ENCODE assay signal across 19 cellular contexts in the genomic region with DNA sequence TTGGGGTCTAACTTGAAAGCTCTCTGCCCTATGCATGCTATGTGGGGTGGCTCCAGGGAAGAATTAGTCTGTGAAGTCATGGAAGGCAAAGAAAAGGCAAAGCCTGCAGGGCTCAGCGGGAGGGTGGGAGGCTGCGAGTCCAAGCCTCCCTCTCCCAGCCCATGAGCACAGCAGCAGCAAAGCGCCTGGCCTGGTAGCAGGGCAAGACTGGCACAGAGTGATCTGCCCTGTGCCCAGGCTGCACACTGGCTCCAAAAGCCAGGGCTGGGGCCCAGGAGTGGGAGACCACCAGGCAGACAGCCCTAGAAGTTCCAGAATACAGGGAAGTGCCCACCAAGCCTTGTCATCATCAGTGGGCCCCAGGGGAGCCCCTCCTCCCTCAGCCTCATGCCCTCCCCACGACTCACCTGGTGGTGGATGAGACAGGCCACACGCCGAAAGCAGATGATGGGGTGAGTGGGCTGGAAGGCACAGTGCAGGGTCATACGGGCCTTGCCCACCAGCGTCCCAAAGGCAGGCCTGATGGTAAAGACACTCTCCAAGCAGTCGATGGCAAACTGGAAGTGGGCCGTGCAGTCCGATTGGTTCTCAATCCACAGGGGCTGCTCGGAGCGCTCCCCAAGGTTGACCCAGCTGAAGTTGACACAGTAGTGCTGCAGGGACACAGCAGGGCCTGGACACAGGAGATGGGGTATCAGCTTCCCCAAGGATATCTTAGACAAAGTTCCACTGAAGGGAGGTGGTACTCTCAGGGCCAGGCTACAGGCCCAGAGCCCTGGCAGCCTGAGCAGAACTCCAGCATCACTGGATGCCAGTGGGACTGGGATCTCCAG. TPM values are rescaled to one million over a fixed set of nuclear protein-coding genes. Genes with fewer than 3 reads are reported as not detected.
DNase-seq lines count a peak whose midpoint lies in the region; ATAC-seq and TF ChIP-seq lines count a peak whose summit lies in the region.
"Had no signal": no experiment of that assay in that cellular context is flagged by ENCODE, and none has a peak within 500 bp of the region (broad histone marks: within the 10 kb centered on the region; RNA-seq: fewer than 3 reads in every experiment).

No MANE protein-coding gene starts in this region.

- no peak overlapping the region for H3K4me2 ChIP-seq in OCI-LY7 (ENCODE audit: low read length)

- H3K4me1 ChIP-seq in sigmoid colon (no peaks in the 10 kb centered on the region), OCI-LY7 (ENCODE audit: insufficient read depth, low read length, poor library complexity, severe bottlenecking) (no peaks in the 10 kb centered on the region)
- H3K4me1 ChIP-seq: Caco-2, foreskin keratinocyte had no signal

- H2AFZ ChIP-seq in OCI-LY7 (ENCODE audit: low read length), result no peak overlapping the region
- H2AFZ ChIP-seq: GM23248 had no signal

- CTCF ChIA-PET in OCI-LY7 (lab: Charles Lee; ENCODE audit: unreplicated experiment), result interaction anchor here (0.7 to 1.6 kb wide), 8 partner anchors 10 to 266 kb away, joined by 3 to 5 read pairs (median 4); no protein-coding TSS in a partner anchor

- peaks cover 4 to 35% (median 25%) of the 10 kb centered on the region in 3 donors for H3K27me3 ChIP-seq in sigmoid colon

- no peak for TF ChIP-seq CTCF in sigmoid colon (IDR thresholded peaks at IDR 0.05)
- TF ChIP-seq CTCF in OCI-LY7 (conservative IDR thresholded peaks at IDR 0.05; ENCODE audit: low read length), result no peak

- ATAC-seq in GM18498 (IDR thresholded peaks at IDR 0.05; ENCODE audit: unreplicated experiment) (peak; percentile 15), GM21619 (IDR thresholded peaks at IDR 0.05; ENCODE audit: unreplicated experiment) (peak; percentile 15), sciatic nerve (peak; percentile 5)
- ATAC-seq in activated T-helper 17 cell treated with anti-CD3 and anti-CD28 coated beads, Interleukin-2, amount 50 U/mL, for 72 hours (replicated peaks), result peak; percentile 25

- H3K9me2 ChIP-seq in OCI-LY7 (ENCODE audit: insufficient read depth, low read length), result no peaks in the 10 kb centered on the region

- intact Hi-C loops in sciatic nerve (cut with DNase I), result no loop called here
- intact Hi-C loops in sigmoid colon (cut with DNase I), result loop anchor here (1.0 kb wide), 1 partner anchor 126 kb away; no protein-coding TSS in a partner anchor
- intact Hi-C loops in OCI-LY7 (cut with micrococcal nuclease; ENCODE audit: unreplicated experiment), result loop anchor here (1.0 kb wide), 2 partner anchors 90 to 126 kb away; no protein-coding TSS in a partner anchor

- H3K9me3 ChIP-seq in sigmoid colon (no peaks in the 10 kb centered on the region), OCI-LY7 (ENCODE audit: low read length) (no peaks in the 10 kb centered on the region)
- H3K9me3 ChIP-seq: Caco-2 had no signal

- H3K27me3 Mint-ChIP-seq in activated T-helper 17 cell treated with anti-CD3 and anti-CD28 coated beads, Interleukin-2, amount 50 U/mL, for 72 hours, result peaks cover 13% of the 10 kb centered on the region

- H3K79me2 ChIP-seq in OCI-LY7 (ENCODE audit: insufficient read depth, low read depth, low read length), result no peaks in the 10 kb centered on the region

- TF ChIP-seq EP300 in sigmoid colon (IDR thresholded peaks at IDR 0.05), result no peak

- no peak overlapping the region for H3K4me3 Mint-ChIP-seq in activated T-helper 17 cell treated with anti-CD3 and anti-CD28 coated beads, Interleukin-2, amount 50 U/mL, for 72 hours

- DNase-seq in sciatic nerve (ENCODE audit: low spot score) (no peak), germinal center (ENCODE audit: low spot score) (no peak), sigmoid colon (no peak), OCI-LY7 (ENCODE audit: low spot score) (no peak)

- H3K9me3 Mint-ChIP-seq in activated T-helper 17 cell treated with anti-CD3 and anti-CD28 coated beads, Interleukin-2, amount 50 U/mL, for 72 hours, result no peaks in the 10 kb centered on the region

- TF ChIP-seq POLR2A in sigmoid colon (IDR thresholded peaks at IDR 0.05), result no peak

- H3K36me3 ChIP-seq in sigmoid colon, result no peaks in the 10 kb centered on the region
- H3K36me3 ChIP-seq in OCI-LY7 (ENCODE audit: insufficient read depth, low read length), result no peaks in the 10 kb centered on the region
- H3K36me3 ChIP-seq: cardiac muscle cell had no signal

- BruUV-seq in OCI-LY7 (replicated peaks; lab: Mats Ljungman, UMichigan), result no TSS peak

- no peak overlapping the region for H3K4me3 ChIP-seq in sigmoid colon
- H3K4me3 ChIP-seq in OCI-LY7 (ENCODE audit: low read depth, low read length, poor library complexity, severe bottlenecking), result no peak overlapping the region
- H3K4me3 ChIP-seq: cardiac muscle cell, GM23248 had no signal

- no peaks in the 10 kb centered on the region for H3K4me1 Mint-ChIP-seq in activated T-helper 17 cell treated with anti-CD3 and anti-CD28 coated beads, Interleukin-2, amount 50 U/mL, for 72 hours

- H3K27ac ChIP-seq in sigmoid colon (no peak overlapping the region), OCI-LY7 (ENCODE audit: low read depth, low read length, poor library complexity, severe bottlenecking) (no peak overlapping the region)
- H3K27ac ChIP-seq: cardiac muscle cell, epithelial cell of prostate, foreskin keratinocyte, GM23248 had no signal

- POLR2A ChIA-PET in OCI-LY7 (lab: Charles Lee), result interaction anchor here (0.6 kb wide), 1 partner anchor 122 kb away, joined by 3 read pairs; no protein-coding TSS in a partner anchor

- H3K27ac Mint-ChIP-seq in activated T-helper 17 cell treated with anti-CD3 and anti-CD28 coated beads, Interleukin-2, amount 50 U/mL, for 72 hours, result no peak overlapping the region

- H4K20me1 ChIP-seq in OCI-LY7 (ENCODE audit: insufficient read depth, low read length), result no peaks in the 10 kb centered on the region

- H3K36me3 Mint-ChIP-seq in activated T-helper 17 cell treated with anti-CD3 and anti-CD28 coated beads, Interleukin-2, amount 50 U/mL, for 72 hours (ENCODE audit: low read depth), result no peaks in the 10 kb centered on the region

- WGBS in sigmoid colon, 2 donors, result 78 to 79% methylated on average over 13 of the region's 13 CpGs

RNA-seq across cellular contexts. Expression of a gene that starts 12.1 kb away (rescaled TPM):
- not detected for total RNA-seq in activated T-helper 17 cell treated with anti-CD3 and anti-CD28 coated beads, Interleukin-2, amount 50 U/mL, for 72 hours
- total RNA-seq in sciatic nerve, result 0.18 TPM
- total RNA-seq in sigmoid colon, result not detected
- polyA plus RNA-seq in sigmoid colon, result under 1 TPM; under 0.01 to 0.10 (median under 0.01) TPM
- not detected in 2 replicates for total RNA-seq in OCI-LY7 (2014; rRNA removed; shearing (Covaris generic))
- total RNA-seq in OCI-LY7 (2022), result not detected in 2 replicates
- total RNA-seq: dermis microvascular lymphatic vessel endothelial cell; foreskin keratinocyte; GM23248; left cardiac atrium; NCI-H460; right cardiac atrium; subcutaneous adipose tissue; T-helper 1 cell treated with Interleukin-12 subunit alpha and Interleukin-12 subunit beta and Interleukin-4 antibody, amounts not matched to agents 30 ng/mL and 1 ng/mL, for 36 hours had no signal
- polyA plus RNA-seq: foreskin keratinocyte, right cardiac atrium had no signal

RNA-seq across cellular contexts. Expression of a gene that starts 31.5 kb away (rescaled TPM):
- under 1 TPM; 0.28 to 0.29 TPM for total RNA-seq in activated T-helper 17 cell treated with anti-CD3 and anti-CD28 coated beads, Interleukin-2, amount 50 U/mL, for 72 hours
- total RNA-seq in sciatic nerve (0.22 TPM), sigmoid colon (not detected), OCI-LY7 (2022) (not detected in 2 replicates)
- 10 to 100 TPM; 12.9 to 36.1 (median 21.6) TPM for polyA plus RNA-seq in sigmoid colon
- total RNA-seq in OCI-LY7 (2014; rRNA removed; shearing (Covaris generic)), result not detected in 2 replicates
- total RNA-seq: cardiac muscle cell; foreskin keratinocyte; GM23248; left cardiac atrium; NCI-H460; right cardiac atrium; T-helper 1 cell treated with Interleukin-12 subunit alpha and Interleukin-12 subunit beta and Interleukin-4 antibody, amounts not matched to agents 30 ng/mL and 1 ng/mL, for 36 hours had no signal
- polyA plus RNA-seq: cardiac muscle cell, GM23248 had no signal

RNA-seq across cellular contexts. Expression of a gene that starts 36.0 kb away (rescaled TPM):
- not detected for total RNA-seq in activated T-helper 17 cell treated with anti-CD3 and anti-CD28 coated beads, Interleukin-2, amount 50 U/mL, for 72 hours
- total RNA-seq in sciatic nerve, result not detected
- total RNA-seq in sigmoid colon, result not detected
- polyA plus RNA-seq in sigmoid colon, result 10 to 100 TPM in 1 of 3 donors, 1 to 10 TPM in 2; 1.4 to 10.8 (median 5.5) TPM
- not detected in 2 replicates for total RNA-seq in OCI-LY7 (2014; rRNA removed; shearing (Covaris generic))
- not detected in 2 replicates for total RNA-seq in OCI-LY7 (2022)
- total RNA-seq: cardiac muscle cell; dermis microvascular lymphatic vessel endothelial cell; foreskin keratinocyte; GM23248; left cardiac atrium; mononuclear cell; NCI-H460; right cardiac atrium; subcutaneous adipose tissue; T-helper 1 cell treated with Interleukin-12 subunit alpha and Interleukin-12 subunit beta and Interleukin-4 antibody, amounts not matched to agents 30 ng/mL and 1 ng/mL, for 36 hours had no signal
- polyA plus RNA-seq: cardiac muscle cell, foreskin keratinocyte, GM23248, right cardiac atrium had no signal

RNA-seq across cellular contexts. Expression of a gene that starts 44.2 kb away (rescaled TPM):
- not detected for total RNA-seq in activated T-helper 17 cell treated with anti-CD3 and anti-CD28 coated beads, Interleukin-2, amount 50 U/mL, for 72 hours
- total RNA-seq in sciatic nerve, result not detected
- under 1 TPM in 1 of 4 donors, not detected in 3; 0.71 TPM for total RNA-seq in sigmoid colon
- polyA plus RNA-seq in sigmoid colon, result 1 to 10 TPM in 1 of 3 donors, under 1 TPM in 1, not detected in 1; 0.77 to 6.0 TPM
- total RNA-seq in OCI-LY7 (2014; rRNA removed; shearing (Covaris generic)), result not detected in 2 replicates
- not detected in 2 replicates for total RNA-seq in OCI-LY7 (2022)
- total RNA-seq: Caco-2; cardiac muscle cell; dermis microvascular lymphatic vessel endothelial cell; foreskin keratinocyte; GM23248; left cardiac atrium; mononuclear cell; NCI-H460; right cardiac atrium; subcutaneous adipose tissue; T-helper 1 cell treated with Interleukin-12 subunit alpha and Interleukin-12 subunit beta and Interleukin-4 antibody, amounts not matched to agents 30 ng/mL and 1 ng/mL, for 36 hours had no signal
- polyA plus RNA-seq: cardiac muscle cell, foreskin keratinocyte, GM23248, right cardiac atrium had no signal
